1 cellular context compared by ENCODE assay signal in genomic region chr20:23165307-23165750, GRCh38.
TF ChIP-seq lines count a peak whose summit lies in the region.

No MANE protein-coding gene starts in this region.

TF ChIP-seq in SK-N-SH, 30 proteins besides CTCF, POLR2A, EP300 and RAD21 (continued from another document):
- TF ChIP-seq PBX3 (IDR thresholded peaks at IDR 0.05), result no peak
- no peak for TF ChIP-seq MXI1 (IDR thresholded peaks at IDR 0.05; ENCODE audit: low read depth, low read length)
- TF ChIP-seq FOXM1 (IDR thresholded peaks at IDR 0.05; ENCODE audit: low read depth), result no peak
